10 cellular contexts compared by ENCODE assay signal in the genomic region with DNA sequence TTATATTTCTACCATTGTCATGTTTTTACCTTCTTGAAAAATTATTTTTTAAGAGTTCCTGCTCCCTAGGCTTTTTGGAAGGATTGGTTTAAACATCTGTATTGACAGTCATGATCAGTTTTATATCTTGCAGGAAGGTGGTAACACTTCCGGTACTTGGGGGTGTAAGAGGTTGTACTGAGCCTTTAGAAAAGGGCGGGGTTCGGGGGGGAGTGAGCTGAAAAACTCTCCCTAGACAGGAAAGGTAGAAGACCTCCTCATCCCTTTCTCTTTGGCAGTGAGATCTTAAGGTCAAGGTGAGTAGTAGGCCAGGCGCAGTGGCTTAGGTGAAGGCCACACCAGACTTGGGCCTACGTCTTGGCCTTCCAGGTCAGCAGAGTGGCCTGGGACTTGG. TPM values are rescaled to one million over a fixed set of nuclear protein-coding genes. Genes with fewer than 3 reads are reported as not detected.
DNase-seq lines count a peak whose midpoint lies in the region; ATAC-seq, FAIRE-seq and TF ChIP-seq lines count a peak whose summit lies in the region.
"Had no signal": no experiment of that assay in that cellular context is flagged by ENCODE, and none has a peak within 500 bp of the region (broad histone marks: within the 10 kb centered on the region; RNA-seq: fewer than 3 reads in every experiment).

No MANE protein-coding gene starts in this region.

- no peak overlapping the region for H2AFZ ChIP-seq in neural progenitor cell (replicated peaks)

- peaks cover 33% of the 10 kb centered on the region for H3K79me2 ChIP-seq in neural progenitor cell (ENCODE audit: low read depth)

- H3K4me2 ChIP-seq in A549 (peak overlapping the region; percentile 76), neural progenitor cell (peak overlapping the region; percentile 63)

- H3K4me1 ChIP-seq in A549 (peaks cover 13% of the 10 kb centered on the region; the same call in 2 of the 3 replicates), NT2/D1 (ENCODE audit: insufficient read depth, insufficient read length) (no peaks in the 10 kb centered on the region), heart left ventricle (peaks cover 0 to 12% (median 2%) of the 10 kb centered on the region in 12 donors), neural progenitor cell (peaks cover 32% of the 10 kb centered on the region)

- H3K27me3 Mint-ChIP-seq in neural progenitor cell (ENCODE audit: insufficient read depth, low read depth): peaks cover 2% of the 10 kb centered on the region

- no peak for TF ChIP-seq EP300 in A549 (IDR thresholded peaks at IDR 0.05)

- POLR2A ChIA-PET in A549 (lab: Yijun Ruan, JAX): no interaction called here

- TF ChIP-seq CTCF in A549 (IDR thresholded peaks at IDR 0.05) (no peak), heart left ventricle (IDR thresholded peaks at IDR 0.05) (no peak), neural progenitor cell (IDR thresholded peaks at IDR 0.05) (no peak)

- CTCF ChIA-PET in A549 (lab: Yijun Ruan, JAX): no interaction called here

- H3K27ac ChIP-seq in A549 (peak overlapping the region; percentile 98 to 99), heart left ventricle (peak overlapping the region in 11 of 12 donors; percentile 56 to 84 (median 72)), neural progenitor cell (no peak overlapping the region)

- intact Hi-C loops in heart left ventricle (cut with DNase I): loop anchor here in 4 of 10 donors (5.0 to 10.0 kb wide), 4 partner anchors 135 to 290 kb away; partner anchors contain the start of gene SGCE (in 1 of the 4)

- TF ChIP-seq POLR2A in A549 (IDR thresholded peaks at IDR 0.05; ENCODE audit: low read length) (no peak), heart left ventricle (IDR thresholded peaks at IDR 0.05) (no peak)

- ATAC-seq in A549 (peak; percentile 73 to 79), heart left ventricle (peak in 2 of 4 donors; percentile 3 to 57), GM18502 (IDR thresholded peaks at IDR 0.05; ENCODE audit: poor library complexity, unreplicated experiment) (no peak)
- ATAC-seq: activated CD4-positive, alpha-beta T cell treated with anti-CD3 and anti-CD28 coated beads for 36 hours had no signal

- no peak for FAIRE-seq in A549 (lab: Jason Lieb, UNC)
- no peak for FAIRE-seq in RCC 7860 (lab: Jason Lieb, UNC)

- H3K9me3 ChIP-seq in A549 (no peaks in the 10 kb centered on the region), NT2/D1 (ENCODE audit: insufficient read depth, low read length) (no peaks in the 10 kb centered on the region), heart left ventricle (no peaks in the 10 kb centered on the region), neural progenitor cell (ENCODE audit: low read depth) (no peaks in the 10 kb centered on the region)

- H3K36me3 Mint-ChIP-seq in neural progenitor cell: peaks cover 18% of the 10 kb centered on the region

- H3F3A ChIP-seq in neural progenitor cell (ENCODE audit: low read depth): peaks cover 35% of the 10 kb centered on the region

- DNase-seq in A549 (ENCODE audit: low read depth in 1 of 2, low spot score in 1 of 2) (peak in 1 of 2 experiments; percentile 75), NT2/D1 (ENCODE audit: low read depth, low spot score) (no peak), heart left ventricle (no peak), neural progenitor cell (ENCODE audit: low spot score) (no peak), NCI-H748 treated with DMSO at 0.1 percent for 48 hours (lab: John Stamatoyannopoulos, UW) (no peak), RCC 7860 (ENCODE audit: low spot score) (no peak)
- DNase-seq in activated CD4-positive, alpha-beta T cell treated with anti-CD3 and anti-CD28 coated beads for 4 hours: no peak
- DNase-seq: activated CD4-positive, alpha-beta T cell treated with anti-CD3 and anti-CD28 coated beads for 36 hours had no signal

- peaks cover 34% of the 10 kb centered on the region for H3K4me1 Mint-ChIP-seq in neural progenitor cell

- no peaks in the 10 kb centered on the region for H4K20me1 ChIP-seq in neural progenitor cell (ENCODE audit: low read depth)

- H3K4me3 ChIP-seq in A549 (peak overlapping the region; percentile 86), NT2/D1 (ENCODE audit: insufficient read length, low read depth) (peak overlapping the region; percentile 43), heart left ventricle (peak overlapping the region in 10 of 12 donors; percentile 43 to 83 (median 62)), neural progenitor cell (peak overlapping the region; percentile 63)

- peak overlapping the region; percentile 76 for H3K4me3 Mint-ChIP-seq in neural progenitor cell
- H3K4me3 Mint-ChIP-seq: activated CD4-positive, alpha-beta T cell treated with anti-CD3 and anti-CD28 coated beads for 36 hours had no signal

- WGBS in A549 (ENCODE audit: missing lambda C conversion rate): 75% methylated on average over 5 of the region's 5 CpGs
- 86 to 94% (median 90%) methylated on average over 5 of the region's 5 CpGs for WGBS in heart left ventricle, 4 donors

- H3K27ac Mint-ChIP-seq in neural progenitor cell: no peak overlapping the region
- H3K27ac Mint-ChIP-seq: activated CD4-positive, alpha-beta T cell treated with anti-CD3 and anti-CD28 coated beads for 36 hours; dendritic cell treated with granulocyte-macrophage colony-stimulating factor and Interleukin-4, amounts not matched to agents 40 ng/mL and 50 ng/mL, for 4 days had no signal

- H3K9me3 Mint-ChIP-seq in neural progenitor cell: no peaks in the 10 kb centered on the region
- H3K9me3 Mint-ChIP-seq: dendritic cell treated with granulocyte-macrophage colony-stimulating factor and Interleukin-4, amounts not matched to agents 40 ng/mL and 50 ng/mL, for 4 days had no signal

- H3K27me3 ChIP-seq in NT2/D1 (ENCODE audit: insufficient read depth, insufficient read length) (no peaks in the 10 kb centered on the region), heart left ventricle (peaks cover 0 to 18% (median 0%) of the 10 kb centered on the region in 9 donors), neural progenitor cell (no peaks in the 10 kb centered on the region)

- no peaks in the 10 kb centered on the region for H3K36me3 ChIP-seq in NT2/D1 (ENCODE audit: insufficient read depth, insufficient read length, low read length)
- H3K36me3 ChIP-seq in heart left ventricle: no peaks in the 10 kb centered on the region
- no peaks in the 10 kb centered on the region for H3K36me3 ChIP-seq in neural progenitor cell

- no peak for TF ChIP-seq RAD21 in A549 (conservative IDR thresholded peaks at IDR 0.05 in 1 of 2, IDR thresholded peaks at IDR 0.05 in 1 of 2)

- H3K9ac ChIP-seq in NT2/D1 (ENCODE audit: insufficient read length, low read depth) (peak overlapping the region; percentile 63), neural progenitor cell (no peak overlapping the region)

TF ChIP-seq in A549, 52 proteins besides CTCF, POLR2A, EP300 and RAD21:
- TF ChIP-seq RARB (CRISPR knock-in tag; IDR thresholded peaks at IDR 0.05): no peak
- 0 out of 2 replicates have a peak, but pooled peaks have one; percentile 42 for TF ChIP-seq HOXB13 (CRISPR knock-in tag; IDR thresholded peaks at IDR 0.05; ENCODE audit: low read depth)
- TF ChIP-seq HOXB5 (CRISPR knock-in tag; IDR thresholded peaks at IDR 0.05): 0 out of 2 replicates have a peak, but pooled peaks have one; percentile 15
TF ChIP-seq in A549: peak in this region for 2.

RNA-seq across cellular contexts. Expression of gene PPP1R9A, which starts 0.4 kb away (rescaled TPM):
- polyA plus RNA-seq in A549 (2011; rRNA removed): 15.5 and 18.7 TPM in 2 replicates
- 1.0 TPM in 2 replicates for polyA plus RNA-seq in A549 (2012; cell fraction: cytosol; rRNA removed)
- 3.5 and 4.8 TPM in 2 replicates for polyA plus RNA-seq in A549 (2012; cell fraction: nucleus; rRNA removed)
- 4.9 to 5.8 TPM (median 5.0 TPM) in 3 replicates for polyA plus RNA-seq in A549 (2017; fragmentation: RNase III; extraction: RNeasy Plus Mini Kit Qiagen cat#74134 plus additional on column Dnase treatment)
- 25.0 TPM in 2 replicates for polyA minus RNA-seq in A549 (2011; rRNA and poly(A)+ RNA removed)
- total RNA-seq in heart left ventricle: 10 to 100 TPM; 24.0 to 42.8 (median 31.0) TPM
- polyA plus RNA-seq in heart left ventricle: 1 to 10 TPM; 3.6 to 4.6 TPM
- total RNA-seq in neural progenitor cell (ENCODE audit: low replicate concordance): 40.7 and 45.4 TPM in 2 replicates
- total RNA-seq: activated CD4-positive, alpha-beta T cell treated with anti-CD3 and anti-CD28 coated beads for 36 hours had no signal
